Comparison of ENCODE assay signal across 25 cellular contexts in the genomic region with DNA sequence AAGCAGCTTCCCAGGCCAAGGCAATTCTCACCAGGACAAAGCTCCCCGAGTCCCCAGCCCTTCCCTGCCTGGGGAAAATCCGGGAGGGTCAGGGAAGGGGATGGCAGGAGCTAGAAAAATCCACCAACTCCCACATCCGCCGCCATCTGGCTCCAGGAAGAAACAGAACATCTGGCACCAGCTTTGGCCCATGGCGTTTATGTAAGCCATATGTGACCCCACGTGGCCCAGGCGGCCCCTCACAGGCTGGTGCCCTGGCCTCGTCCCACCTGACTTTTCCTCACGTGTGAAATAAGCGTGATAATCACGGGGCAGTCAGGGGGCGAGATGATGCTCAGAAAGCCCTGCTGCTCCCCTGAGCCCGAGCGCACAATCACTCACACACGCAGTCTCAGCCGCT. TPM values are rescaled to one million over a fixed set of nuclear protein-coding genes. Genes with fewer than 3 reads are reported as not detected.
DNase-seq lines count a peak whose midpoint lies in the region; ATAC-seq and TF ChIP-seq lines count a peak whose summit lies in the region.
"Had no signal": no experiment of that assay in that cellular context is flagged by ENCODE, and none has a peak within 500 bp of the region (broad histone marks: within the 10 kb centered on the region; RNA-seq: fewer than 3 reads in every experiment).

No MANE protein-coding gene starts in this region.

- DNase-seq in Right ventricle myocardium superior (peak; percentile 60), right atrium auricular region (ENCODE audit: low spot score) (no peak), WERI-Rb-1 (peak; percentile 93), right cardiac atrium (peak in 2 of 3 donors; percentile 39 to 49), OCI-M1 (lab: John Stamatoyannopoulos, UW) (no peak), hypothalamus (lab: John Stamatoyannopoulos, UW) (no peak), GM19238 (ENCODE audit: insufficient read length, low spot score) (no peak), nephron progenitor cell (no peak)
- DNase-seq: 8988T; activated B cell treated with CpG ODN at 0.5 μM for 24 hours; activated CD4-positive, alpha-beta T cell treated with anti-CD3 and anti-CD28 coated beads, Interleukin-2, amount 50 U/mL, for 48 hours; activated naive CD4-positive, alpha-beta T cell treated with anti-CD3 and anti-CD28 coated beads for 36 hours; adrenal gland; CD4-positive, alpha-beta T cell; effector CD4-positive, alpha-beta T cell; foreskin melanocyte; NCI-H1092; NCI-H1930; NCI-H226; SHP77; stimulated activated naive CD8-positive, alpha-beta T cell treated with anti-CD3 and anti-CD28 coated beads, Interleukin-15, amount 100 ng/mL, for 72 hours; T1000 had no signal

- peaks cover 5% of the 10 kb centered on the region for H3K9me3 Mint-ChIP-seq in nephron progenitor cell
- H3K9me3 Mint-ChIP-seq: activated B cell treated with CpG ODN at 0.5 μM for 24 hours; activated naive CD4-positive, alpha-beta T cell treated with anti-CD3 and anti-CD28 coated beads for 36 hours; CD4-positive, alpha-beta T cell; IgD-negative memory B cell; stimulated activated naive CD8-positive, alpha-beta T cell treated with anti-CD3 and anti-CD28 coated beads, Interleukin-15, amount 100 ng/mL, for 72 hours had no signal

- peaks cover 8% of the 10 kb centered on the region for H3K27me3 Mint-ChIP-seq in nephron progenitor cell (ENCODE audit: low read depth, poor library complexity)
- H3K27me3 Mint-ChIP-seq: CD4-positive, alpha-beta T cell; stimulated activated naive CD8-positive, alpha-beta T cell treated with anti-CD3 and anti-CD28 coated beads, Interleukin-15, amount 100 ng/mL, for 72 hours had no signal

- H3K36me3 ChIP-seq in right atrium auricular region (no peaks in the 10 kb centered on the region), WERI-Rb-1 (no peaks in the 10 kb centered on the region)
- H3K36me3 ChIP-seq: adrenal gland had no signal

- H3K4me1 Mint-ChIP-seq in nephron progenitor cell: no peaks in the 10 kb centered on the region
- H3K4me1 Mint-ChIP-seq: activated B cell treated with CpG ODN at 0.5 μM for 24 hours; IgD-negative memory B cell; stimulated activated naive CD8-positive, alpha-beta T cell treated with anti-CD3 and anti-CD28 coated beads, Interleukin-15, amount 100 ng/mL, for 72 hours had no signal

- no peak overlapping the region for H3K4me3 ChIP-seq in right atrium auricular region
- no peak overlapping the region for H3K4me3 ChIP-seq in WERI-Rb-1 (ENCODE audit: low read depth, low read length)
- H3K4me3 ChIP-seq in right cardiac atrium (ENCODE audit: low read length): no peak overlapping the region
- H3K4me3 ChIP-seq: adrenal gland, skin epidermis had no signal

- TF ChIP-seq CTCF in right atrium auricular region (IDR thresholded peaks at IDR 0.05) (no peak), WERI-Rb-1 (IDR thresholded peaks at IDR 0.05; ENCODE audit: low read depth, low read length) (no peak), nephron progenitor cell (IDR thresholded peaks at IDR 0.05) (no peak)

- intact Hi-C loops in Right ventricle myocardium superior (cut with DNase I): no loop called here
- intact Hi-C loops in right cardiac atrium (cut with DNase I): no loop called here

- peaks cover 0 to 21% of the 10 kb centered on the region in 2 donors for H3K4me1 ChIP-seq in right atrium auricular region
- H3K4me1 ChIP-seq in right cardiac atrium (ENCODE audit: control insufficient read depth, insufficient read depth, low read length): no peaks in the 10 kb centered on the region
- H3K4me1 ChIP-seq: adrenal gland had no signal

- H3K9me3 ChIP-seq in right atrium auricular region (no peaks in the 10 kb centered on the region), WERI-Rb-1 (ENCODE audit: severe bottlenecking) (no peaks in the 10 kb centered on the region), right cardiac atrium (ENCODE audit: control insufficient read depth, low read length) (no peaks in the 10 kb centered on the region)
- H3K9me3 ChIP-seq: adrenal gland had no signal

- no peaks in the 10 kb centered on the region for H3K27me3 ChIP-seq in right atrium auricular region
- no peaks in the 10 kb centered on the region for H3K27me3 ChIP-seq in WERI-Rb-1 (ENCODE audit: insufficient read depth, low read depth, severe bottlenecking)
- no peaks in the 10 kb centered on the region for H3K27me3 ChIP-seq in right cardiac atrium (ENCODE audit: control insufficient read depth, insufficient read depth)
- H3K27me3 ChIP-seq: adrenal gland had no signal

- 51% methylated on average over 16 of the region's 16 CpGs for WGBS in right cardiac atrium

- no peaks in the 10 kb centered on the region for H3K36me3 Mint-ChIP-seq in nephron progenitor cell (ENCODE audit: low read depth)

- ATAC-seq in Right ventricle myocardium superior (ENCODE audit: poor library complexity): peak; percentile 1
- no peak for ATAC-seq in right cardiac atrium
- ATAC-seq: stimulated activated naive CD8-positive, alpha-beta T cell treated with anti-CD3 and anti-CD28 coated beads, Interleukin-15, amount 100 ng/mL, for 72 hours had no signal

- H3K27ac ChIP-seq in right atrium auricular region: no peak overlapping the region
- H3K27ac ChIP-seq in WERI-Rb-1: peak overlapping the region; percentile 75
- H3K27ac ChIP-seq in right cardiac atrium (ENCODE audit: low read length): no peak overlapping the region
- H3K27ac ChIP-seq: adrenal gland, epithelial cell of prostate, skin epidermis had no signal

- no peak overlapping the region for H3K27ac Mint-ChIP-seq in nephron progenitor cell
- H3K27ac Mint-ChIP-seq: activated B cell treated with CpG ODN at 0.5 μM for 24 hours; activated naive CD4-positive, alpha-beta T cell treated with anti-CD3 and anti-CD28 coated beads for 36 hours; CD4-positive, alpha-beta T cell; IgD-negative memory B cell; stimulated activated naive CD8-positive, alpha-beta T cell treated with anti-CD3 and anti-CD28 coated beads, Interleukin-15, amount 100 ng/mL, for 72 hours had no signal

- no peak overlapping the region for H3K4me3 Mint-ChIP-seq in nephron progenitor cell
- H3K4me3 Mint-ChIP-seq: activated B cell treated with CpG ODN at 0.5 μM for 24 hours; activated naive CD4-positive, alpha-beta T cell treated with anti-CD3 and anti-CD28 coated beads for 36 hours; CD4-positive, alpha-beta T cell; IgD-negative memory B cell; stimulated activated naive CD8-positive, alpha-beta T cell treated with anti-CD3 and anti-CD28 coated beads, Interleukin-15, amount 100 ng/mL, for 72 hours had no signal

RNA-seq across cellular contexts. Expression of gene PLPP7, which starts 28.7 kb away (rescaled TPM):
- total RNA-seq in Right ventricle myocardium superior (115 TPM), right atrium auricular region (100 to 1,000 TPM; 124 to 216 TPM), right cardiac atrium (100 to 1,000 TPM in 3 of 4 donors, 10 to 100 TPM in 1; 96.3 to 126 (median 106) TPM)
- 160 TPM for polyA plus RNA-seq in right cardiac atrium

RNA-seq across cellular contexts. Expression of gene FAM78A, which starts 41.9 kb away (rescaled TPM):
- total RNA-seq in Right ventricle myocardium superior (55.7 TPM), right atrium auricular region (10 to 100 TPM; 31.8 to 55.3 TPM), right cardiac atrium (10 to 100 TPM; 37.9 to 63.8 (median 53.9) TPM)
- 50.7 TPM for polyA plus RNA-seq in right cardiac atrium

Comparison
In these comparisons a context has a peak if more than half of its experiments do, and no peak if none do; other contexts are left out.
1. DNase-seq: peak in Right ventricle myocardium superior (single experiment), WERI-Rb-1 (single experiment) and right cardiac atrium (2 of 3); none in right atrium auricular region (single experiment), OCI-M1 (single experiment), hypothalamus (0 of 51), GM19238 (single experiment) and nephron progenitor cell (single experiment).